ENCODE assay signal across 8 cellular contexts in the genomic region with DNA sequence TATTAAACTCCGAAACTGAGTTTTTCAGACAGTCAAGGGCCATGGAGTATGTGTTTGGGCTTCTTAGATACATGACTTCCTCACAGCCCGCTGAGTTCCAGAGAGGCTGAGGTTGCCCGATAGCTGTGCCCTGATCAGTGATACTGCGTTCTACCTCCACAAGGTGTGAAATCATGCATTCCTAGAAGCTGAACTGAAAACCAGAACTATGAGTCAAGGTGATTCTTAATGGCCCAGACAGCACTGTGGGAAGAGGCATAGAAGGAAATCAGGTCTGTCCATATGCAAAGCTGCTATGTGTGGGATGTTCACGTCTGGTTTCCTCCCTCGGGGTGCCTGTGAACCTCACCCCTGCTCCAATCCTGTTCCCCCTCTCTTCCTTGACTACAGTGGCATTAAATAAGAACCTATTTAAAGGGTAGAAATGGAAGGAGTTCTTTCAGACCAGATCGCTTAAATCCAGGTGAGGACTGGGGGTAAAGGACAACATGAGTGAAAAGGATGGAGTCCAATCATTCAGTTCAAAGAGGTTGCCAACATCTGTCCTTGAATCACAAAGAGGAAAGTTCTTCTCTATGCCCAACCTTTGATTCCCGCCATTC.
DNase-seq lines count a peak whose midpoint lies in the region; ATAC-seq, FAIRE-seq and TF ChIP-seq lines count a peak whose summit lies in the region.

No MANE protein-coding gene starts in this region.

- H3K36me3 ChIP-seq in Panc1 (ENCODE audit: control insufficient read depth, insufficient read depth, low read length) (no peaks in the 10 kb centered on the region), prostate gland (no peaks in the 10 kb centered on the region)

- H3K9me3 Mint-ChIP-seq in immature natural killer cell = peaks cover 0 to 2% (median 0%) of the 10 kb centered on the region in 6 donors

- TF ChIP-seq POLR2A in prostate gland (IDR thresholded peaks at IDR 0.05) = no peak

- CTCF ChIA-PET in Panc1 (lab: Charles Lee) = no interaction called here

- DNase-seq in GM18507 (ENCODE audit: extremely low spot score, insufficient read length, low read depth) (peak; percentile 46), Panc1 (ENCODE audit: low read depth, low spot score) (no peak), immature natural killer cell (no peak), NCI-H345 (lab: John Stamatoyannopoulos, UW) (no peak), prostate gland (ENCODE audit: low spot score) (no peak), Right ventricle myocardium superior (no peak), posterior cingulate gyrus (no peak)

- peaks cover 0 to 13% (median 3%) of the 10 kb centered on the region in 3 donors for H3K27me3 Mint-ChIP-seq in immature natural killer cell (ENCODE audit: low read depth in 3 of 3)

- no peaks in the 10 kb centered on the region for H3K36me3 Mint-ChIP-seq in immature natural killer cell

- H3K27ac ChIP-seq in Panc1 (ENCODE audit: low read length) = peak overlapping the region; percentile 90
- no peak overlapping the region for H3K27ac ChIP-seq in prostate gland

- no TSS peak for BruUV-seq in Panc1 (replicated peaks; lab: Mats Ljungman, UMichigan)

- in situ Hi-C loops in Panc1 (cut with HindIII; ENCODE audit: low pct_unique_long_range_greater_than_20kb, low sequenced_read_pairs) = no loop called here

- H3K4me1 ChIP-seq in Panc1 (ENCODE audit: control insufficient read depth, insufficient read depth, low read length) (peaks cover 82% of the 10 kb centered on the region), prostate gland (replicated peaks) (no peaks in the 10 kb centered on the region)

- intact Hi-C loops in Panc1 (cut with micrococcal nuclease; ENCODE audit: unreplicated experiment) = no loop called here
- intact Hi-C loops in prostate gland (cut with DNase I) = no loop called here
- intact Hi-C loops in Right ventricle myocardium superior (cut with DNase I) = no loop called here
- intact Hi-C loops in posterior cingulate gyrus (cut with DNase I) = loop anchor here (10.0 kb wide), 1 partner anchor 124 kb away; no protein-coding TSS in a partner anchor

- H3K27me3 ChIP-seq in Panc1 (ENCODE audit: control insufficient read depth, insufficient read depth, low read length) (no peaks in the 10 kb centered on the region), prostate gland (replicated peaks; ENCODE audit: insufficient read depth) (no peaks in the 10 kb centered on the region)

- TF ChIP-seq CTCF in Panc1 (IDR thresholded peaks at IDR 0.05) (no peak), prostate gland (IDR thresholded peaks at IDR 0.05) (no peak)

- H3K27ac Mint-ChIP-seq in immature natural killer cell = peak overlapping the region; percentile 68 to 99 (median 90)

- FAIRE-seq in GM18507 (lab: Jason Lieb, UNC) = peak; percentile 96

- ATAC-seq in HG02588 (IDR thresholded peaks at IDR 0.05; ENCODE audit: unreplicated experiment) (peak; percentile 77), Panc1 (no peak), Right ventricle myocardium superior (ENCODE audit: poor library complexity) (no peak)

- H3K4me3 Mint-ChIP-seq in immature natural killer cell = peak overlapping the region; percentile 28 to 64 (median 58)

- H3K4me3 ChIP-seq in Panc1 (ENCODE audit: low read depth in 2 of 2, low read length in 2 of 2) = no peak overlapping the region
- H3K4me3 ChIP-seq in prostate gland = no peak overlapping the region

- peaks cover 50 to 54% of the 10 kb centered on the region in 2 donors for H3K4me1 Mint-ChIP-seq in immature natural killer cell

- WGBS in prostate gland = 96% methylated on average over 8 of the region's 8 CpGs

- POLR2A ChIA-PET in Panc1 (lab: Charles Lee) = interaction anchor here (0.6 to 1.6 kb wide), 3 partner anchors 8 to 1143 kb away, joined by 3 to 4 read pairs (median 3); no protein-coding TSS in a partner anchor

- no peaks in the 10 kb centered on the region for H3K9me3 ChIP-seq in Panc1 (ENCODE audit: control insufficient read depth, insufficient read depth, low read depth, low read length)
- H3K9me3 ChIP-seq in prostate gland = no peaks in the 10 kb centered on the region
